ENCODE assay signal across 21 cellular contexts in the genomic region with DNA sequence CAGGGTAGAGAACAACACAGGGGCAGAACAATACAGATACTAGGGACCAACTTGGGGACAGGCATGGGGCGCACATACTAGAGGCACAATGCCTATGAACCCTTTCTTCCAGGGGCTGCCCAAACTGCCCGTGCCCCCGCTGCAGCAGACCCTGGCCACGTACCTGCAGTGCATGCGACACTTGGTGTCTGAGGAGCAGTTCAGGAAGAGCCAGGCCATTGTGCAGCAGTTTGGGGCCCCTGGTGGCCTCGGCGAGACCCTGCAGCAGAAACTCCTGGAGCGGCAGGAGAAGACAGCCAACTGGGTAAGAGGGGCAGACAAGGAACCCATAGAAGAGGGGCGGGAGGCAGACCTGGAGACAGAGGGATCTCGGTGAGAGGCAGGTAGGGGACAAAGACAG. TPM values are rescaled to one million over a fixed set of nuclear protein-coding genes. Genes with fewer than 3 reads are reported as not detected.
DNase-seq lines count a peak whose midpoint lies in the region; ATAC-seq and TF ChIP-seq lines count a peak whose summit lies in the region.
"Had no signal": no experiment of that assay in that cellular context is flagged by ENCODE, and none has a peak within 500 bp of the region (broad histone marks: within the 10 kb centered on the region; RNA-seq: fewer than 3 reads in every experiment).

No MANE protein-coding gene starts in this region.

- H3K4me1 ChIP-seq in A673 (ENCODE audit: insufficient read depth, low read length, poor library complexity, severe bottlenecking) (no peaks in the 10 kb centered on the region), lower lobe of right lung (no peaks in the 10 kb centered on the region)
- H3K4me1 ChIP-seq: right atrium auricular region had no signal

- intact Hi-C loops in A673 (cut with micrococcal nuclease; ENCODE audit: unreplicated experiment), result no loop called here
- intact Hi-C loops in lower lobe of right lung (cut with DNase I), result no loop called here

- BruUV-seq in A673 (replicated peaks; lab: Mats Ljungman, UMichigan), result no TSS peak

- no peak overlapping the region for H3K4me3 Mint-ChIP-seq in nephron progenitor cell
- no peak overlapping the region for H3K4me3 Mint-ChIP-seq in stimulated activated naive B cell treated with anti-CD40 and anti-IgM and Interleukin-4, amounts not matched to agents 10 μg/mL and 1 μg/mL and 100 μg/mL, for 72 hours
- H3K4me3 Mint-ChIP-seq: activated CD8-positive, alpha-beta memory T cell treated with anti-CD3 and anti-CD28 coated beads, Interleukin-2, amount 10 ng/mL, durations not matched to agents 7 days and 5 days; activated T-helper 1 cell treated with anti-CD3 and anti-CD28 coated beads, Interleukin-12 subunit alpha, Interleukin-12 subunit beta, Interleukin-2, Interleukin-4 antibody, amounts not matched to agents 30 ng/mL and 10 ng/mL and 1 ng/mL, durations not matched to agents 14 hours and 24 hours and 36 hours; CD4-positive, alpha-beta T cell; immature natural killer cell had no signal

- TF ChIP-seq CTCF in A673 (conservative IDR thresholded peaks at IDR 0.05; ENCODE audit: low read depth, low read length) (0 out of 2 replicates have a peak, but pooled peaks have one; percentile 9), GM06990 (IDR thresholded peaks at IDR 0.05; ENCODE audit: insufficient read depth, low read length, poor library complexity, severe bottlenecking) (peak; percentile 14), brain microvascular endothelial cell (IDR thresholded peaks at IDR 0.05; ENCODE audit: low read depth, low read length, missing control alignments) (peak; percentile 28), nephron progenitor cell (IDR thresholded peaks at IDR 0.05) (peak; percentile 13), lower lobe of right lung (IDR thresholded peaks at IDR 0.05) (no peak)

- no peaks in the 10 kb centered on the region for H3K9me3 ChIP-seq in A673 (ENCODE audit: low read depth, low read length, poor library complexity, severe bottlenecking)
- no peaks in the 10 kb centered on the region for H3K9me3 ChIP-seq in lower lobe of right lung
- H3K9me3 ChIP-seq: MG63, right atrium auricular region had no signal

- in situ Hi-C loops in brain microvascular endothelial cell (cut with HindIII; ENCODE audit: low pct_ligation_motif_present, low sequenced_read_pairs), result no loop called here

- ATAC-seq in stimulated activated naive B cell treated with anti-CD40 and anti-IgM and Interleukin-4, amounts not matched to agents 10 μg/mL and 1 μg/mL and 100 μg/mL, for 72 hours (replicated peaks), result no peak
- no peak for ATAC-seq in HG03457 (IDR thresholded peaks at IDR 0.05; ENCODE audit: unreplicated experiment)
- ATAC-seq in lower lobe of right lung, result no peak
- ATAC-seq: activated CD8-positive, alpha-beta memory T cell treated with anti-CD3 and anti-CD28 coated beads, Interleukin-2, amount 10 ng/mL, durations not matched to agents 7 days and 5 days; left ventricle myocardium superior had no signal

- H3K27ac Mint-ChIP-seq in nephron progenitor cell, result no peak overlapping the region
- H3K27ac Mint-ChIP-seq in stimulated activated naive B cell treated with anti-CD40 and anti-IgM and Interleukin-4, amounts not matched to agents 10 μg/mL and 1 μg/mL and 100 μg/mL, for 72 hours, result no peak overlapping the region
- H3K27ac Mint-ChIP-seq: activated CD8-positive, alpha-beta memory T cell treated with anti-CD3 and anti-CD28 coated beads, Interleukin-2, amount 10 ng/mL, durations not matched to agents 7 days and 5 days; activated T-helper 1 cell treated with anti-CD3 and anti-CD28 coated beads, Interleukin-12 subunit alpha, Interleukin-12 subunit beta, Interleukin-2, Interleukin-4 antibody, amounts not matched to agents 30 ng/mL and 10 ng/mL and 1 ng/mL, durations not matched to agents 14 hours and 24 hours and 36 hours; CD4-positive, alpha-beta T cell; immature natural killer cell had no signal

- H3K27me3 ChIP-seq in A673 (replicated peaks; ENCODE audit: insufficient read depth, low read depth, low read length, poor library complexity) (peaks cover 33% of the 10 kb centered on the region), GM06990 (replicated peaks; ENCODE audit: control insufficient read depth, insufficient read depth, low read length) (no peaks in the 10 kb centered on the region; the same call in none of the 2 replicates), brain microvascular endothelial cell (replicated peaks) (peaks cover 29% of the 10 kb centered on the region), lower lobe of right lung (ENCODE audit: low read depth) (peaks cover 35% of the 10 kb centered on the region)

- H3K27ac ChIP-seq in A673 (ENCODE audit: low read depth, low read length, poor library complexity, severe bottlenecking) (no peak overlapping the region), brain microvascular endothelial cell (no peak overlapping the region), lower lobe of right lung (no peak overlapping the region)
- H3K27ac ChIP-seq: right atrium auricular region had no signal

- H3K27me3 Mint-ChIP-seq in nephron progenitor cell (ENCODE audit: low read depth, poor library complexity), result peaks cover 85% of the 10 kb centered on the region
- peaks cover 57 to 72% of the 10 kb centered on the region in 2 donors for H3K27me3 Mint-ChIP-seq in stimulated activated naive B cell treated with anti-CD40 and anti-IgM and Interleukin-4, amounts not matched to agents 10 μg/mL and 1 μg/mL and 100 μg/mL, for 72 hours

- CTCF ChIA-PET in A673 (lab: Charles Lee), result no interaction called here

- H3K36me3 ChIP-seq in A673 (ENCODE audit: insufficient read depth, low read length, poor library complexity, severe bottlenecking) (no peaks in the 10 kb centered on the region), GM06990 (ENCODE audit: control insufficient read depth, insufficient read depth, low read length) (no peaks in the 10 kb centered on the region), brain microvascular endothelial cell (replicated peaks) (no peaks in the 10 kb centered on the region), lower lobe of right lung (no peaks in the 10 kb centered on the region)
- H3K36me3 ChIP-seq: MG63, right atrium auricular region had no signal

- H3K36me3 Mint-ChIP-seq in nephron progenitor cell (ENCODE audit: low read depth), result no peaks in the 10 kb centered on the region
- no peaks in the 10 kb centered on the region for H3K36me3 Mint-ChIP-seq in stimulated activated naive B cell treated with anti-CD40 and anti-IgM and Interleukin-4, amounts not matched to agents 10 μg/mL and 1 μg/mL and 100 μg/mL, for 72 hours
- H3K36me3 Mint-ChIP-seq: activated CD8-positive, alpha-beta memory T cell treated with anti-CD3 and anti-CD28 coated beads, Interleukin-2, amount 10 ng/mL, durations not matched to agents 7 days and 5 days; immature natural killer cell had no signal

- no peaks in the 10 kb centered on the region for H3K9me3 Mint-ChIP-seq in nephron progenitor cell
- no peaks in the 10 kb centered on the region for H3K9me3 Mint-ChIP-seq in stimulated activated naive B cell treated with anti-CD40 and anti-IgM and Interleukin-4, amounts not matched to agents 10 μg/mL and 1 μg/mL and 100 μg/mL, for 72 hours
- H3K9me3 Mint-ChIP-seq: activated T-helper 1 cell treated with anti-CD3 and anti-CD28 coated beads, Interleukin-12 subunit alpha, Interleukin-12 subunit beta, Interleukin-2, Interleukin-4 antibody, amounts not matched to agents 30 ng/mL and 10 ng/mL and 1 ng/mL, durations not matched to agents 14 hours and 24 hours and 36 hours; CD4-positive, alpha-beta T cell; immature natural killer cell had no signal

- H3K4me1 Mint-ChIP-seq in nephron progenitor cell, result peaks cover 9% of the 10 kb centered on the region
- peaks cover 0 to 4% of the 10 kb centered on the region in 2 donors for H3K4me1 Mint-ChIP-seq in stimulated activated naive B cell treated with anti-CD40 and anti-IgM and Interleukin-4, amounts not matched to agents 10 μg/mL and 1 μg/mL and 100 μg/mL, for 72 hours
- H3K4me1 Mint-ChIP-seq: activated CD8-positive, alpha-beta memory T cell treated with anti-CD3 and anti-CD28 coated beads, Interleukin-2, amount 10 ng/mL, durations not matched to agents 7 days and 5 days; immature natural killer cell had no signal

- DNase-seq in A673 (ENCODE audit: low spot score) (no peak), GM06990 (ENCODE audit: extremely low read depth, insufficient read length) (no peak), brain microvascular endothelial cell (no peak), nephron progenitor cell (no peak), lower lobe of right lung (no peak), NCI-H526 treated with DMSO at 0.1 percent for 48 hours (lab: John Stamatoyannopoulos, UW) (no peak)
- no peak for DNase-seq in stimulated activated naive B cell treated with anti-CD40 and anti-IgM and Interleukin-4, amounts not matched to agents 10 μg/mL and 1 μg/mL and 100 μg/mL, for 72 hours
- DNase-seq: activated CD4-positive, alpha-beta T cell treated with anti-CD3 and anti-CD28 coated beads for 4 hours; activated CD8-positive, alpha-beta memory T cell treated with anti-CD3 and anti-CD28 coated beads, Interleukin-2, amount 10 ng/mL, durations not matched to agents 7 days and 5 days; CD4-positive, alpha-beta T cell; cortex of kidney; DMS53; immature natural killer cell; left ventricle myocardium superior; MG63; NCI-H1436 treated with DMSO at 0.1 percent for 48 hours; SHP77; stimulated activated CD4-positive, alpha-beta T cell treated with anti-CD3 and anti-CD28 coated beads, Interleukin-15, amount 100 ng/mL, for 24 hours had no signal

- POLR2A ChIA-PET in A673 (lab: Charles Lee; ENCODE audit: low non-redundant PET), result no interaction called here

- H3K4me3 ChIP-seq in A673 (ENCODE audit: low read depth, low read length, poor library complexity, severe bottlenecking) (no peak overlapping the region), GM06990 (replicated peaks; ENCODE audit: low read depth, low read length) (no peak overlapping the region), brain microvascular endothelial cell (ENCODE audit: low read depth, low read length) (no peak overlapping the region), lower lobe of right lung (no peak overlapping the region)
- H3K4me3 ChIP-seq: MG63, right atrium auricular region had no signal

RNA-seq across cellular contexts. Expression of a gene that starts 5.8 kb away (rescaled TPM):
- total RNA-seq in A673 (2021), result 0.24 and 0.56 TPM in 2 replicates
- not detected for total RNA-seq in lower lobe of right lung
- total RNA-seq: activated CD8-positive, alpha-beta memory T cell treated with anti-CD3 and anti-CD28 coated beads, Interleukin-2, amount 10 ng/mL, durations not matched to agents 7 days and 5 days; CD4-positive, alpha-beta T cell; left ventricle myocardium superior; right atrium auricular region had no signal

RNA-seq across cellular contexts. Expression of a gene that starts 9.5 kb away (rescaled TPM):
- total RNA-seq in A673 (2021), result 0.28 and 0.30 TPM in 2 replicates
- not detected for total RNA-seq in lower lobe of right lung
- total RNA-seq: activated CD8-positive, alpha-beta memory T cell treated with anti-CD3 and anti-CD28 coated beads, Interleukin-2, amount 10 ng/mL, durations not matched to agents 7 days and 5 days; activated T-helper 1 cell treated with anti-CD3 and anti-CD28 coated beads, Interleukin-12 subunit alpha, Interleukin-12 subunit beta, Interleukin-2, Interleukin-4 antibody, amounts not matched to agents 30 ng/mL and 10 ng/mL and 1 ng/mL, durations not matched to agents 14 hours and 24 hours and 36 hours; CD4-positive, alpha-beta T cell; left ventricle myocardium superior; right atrium auricular region had no signal

RNA-seq across cellular contexts. Expression of a gene that starts 59.8 kb away (rescaled TPM):
- total RNA-seq in A673 (2021) (not detected in 2 replicates), lower lobe of right lung (not detected)
- total RNA-seq: activated CD8-positive, alpha-beta memory T cell treated with anti-CD3 and anti-CD28 coated beads, Interleukin-2, amount 10 ng/mL, durations not matched to agents 7 days and 5 days; activated T-helper 1 cell treated with anti-CD3 and anti-CD28 coated beads, Interleukin-12 subunit alpha, Interleukin-12 subunit beta, Interleukin-2, Interleukin-4 antibody, amounts not matched to agents 30 ng/mL and 10 ng/mL and 1 ng/mL, durations not matched to agents 14 hours and 24 hours and 36 hours; CD4-positive, alpha-beta T cell; left ventricle myocardium superior; right atrium auricular region had no signal
